Comparison of ENCODE assay signal across 8 cellular contexts in the genomic region with DNA sequence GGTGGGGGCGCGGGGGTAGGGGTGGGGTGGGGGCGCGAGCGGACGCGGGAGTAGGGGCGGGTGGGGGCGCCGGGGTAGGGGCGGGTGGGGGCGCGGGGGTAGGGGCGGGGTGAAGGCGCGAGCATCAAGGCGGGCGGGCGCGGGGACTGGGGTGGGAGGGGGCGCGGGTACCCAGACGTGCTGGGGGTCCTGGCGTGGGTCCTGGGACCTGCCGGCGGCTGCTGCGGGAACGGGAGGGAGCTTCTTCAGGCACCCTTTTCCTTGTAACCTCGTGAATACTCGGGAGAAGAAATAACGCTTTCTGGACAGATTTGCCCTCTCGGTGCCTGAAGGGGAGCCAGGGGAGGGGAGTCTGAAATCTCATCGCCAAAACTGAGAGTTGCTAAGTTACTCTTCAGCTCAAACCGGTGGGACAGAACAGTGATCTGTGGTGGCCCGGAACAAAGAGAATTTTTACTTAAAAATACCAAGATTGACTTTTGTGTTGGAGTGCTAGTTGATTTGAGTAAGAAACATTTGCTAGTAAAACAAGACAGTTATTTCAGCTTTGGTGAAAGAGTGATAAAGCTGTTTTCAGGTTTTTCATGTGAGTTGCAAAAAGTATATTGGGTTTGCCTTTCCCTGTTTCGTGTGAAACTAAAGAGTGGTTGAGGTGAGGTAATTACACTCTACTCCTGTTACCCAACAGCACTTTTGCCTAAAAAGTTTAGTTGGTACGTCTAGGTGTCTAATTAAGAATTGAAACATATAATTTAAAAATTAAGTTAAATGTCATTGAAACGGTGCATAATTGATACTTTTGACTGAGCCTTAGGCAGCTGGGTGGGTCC. TPM values are rescaled to one million over a fixed set of nuclear protein-coding genes. Genes with fewer than 3 reads are reported as not detected.
DNase-seq lines count a peak whose midpoint lies in the region; TF ChIP-seq lines count a peak whose summit lies in the region.

No MANE protein-coding gene starts in this region.

- DNase-seq in GM13976 (ENCODE audit: low spot score): peak; percentile 41
- peak; percentile 8 for DNase-seq in M059J (ENCODE audit: low read depth)
- DNase-seq in ecto neural progenitor cell (ENCODE audit: low spot score): peak; percentile 30
- DNase-seq in neuronal stem cell (ENCODE audit: low spot score): no peak
- DNase-seq in dermis blood vessel endothelial cell: no peak
- no peak for DNase-seq in NCI-H1436 (lab: John Stamatoyannopoulos, UW)
- no peak for DNase-seq in stimulated activated naive CD4-positive, alpha-beta T cell (lab: John Stamatoyannopoulos, UW)
- no peak for DNase-seq in medulla oblongata (ENCODE audit: extremely low spot score)

- WGBS in neuronal stem cell (ENCODE audit: extremely low coverage in 2 of 2, insufficient read length in 2 of 2, insufficient replicate concordance in 1 of 2), 2 donors: no CpG with 5 or more reads among the region's 38 CpGs

- peaks cover 3 to 15% of the 10 kb centered on the region in 2 donors for H3K9me3 ChIP-seq in neuronal stem cell (replicated peaks in 1 of 2; ENCODE audit: control insufficient read depth in 2 of 2, insufficient read depth in 1 of 2, low read depth in 1 of 2, low read length in 2 of 2)

- H2BK5ac ChIP-seq in neuronal stem cell (ENCODE audit: low read length): no peak overlapping the region

- H4K8ac ChIP-seq in neuronal stem cell (ENCODE audit: low read depth, low read length): no peak overlapping the region

- peak overlapping the region; percentile 51 for H3K4me2 ChIP-seq in neuronal stem cell (ENCODE audit: insufficient read depth, low read length, poor library complexity, severe bottlenecking)

- H3K18ac ChIP-seq in neuronal stem cell (ENCODE audit: low read length): peak overlapping the region; percentile 45

- H3K27ac ChIP-seq in neuronal stem cell (replicated peaks; ENCODE audit: low read length): peak overlapping the region; percentile 48

- H3K9ac ChIP-seq in neuronal stem cell (ENCODE audit: low read depth, low read length, poor library complexity): no peak overlapping the region

- H2BK120ac ChIP-seq in neuronal stem cell (ENCODE audit: low read depth, low read length): no peak overlapping the region

- TF ChIP-seq CTCF in GM13976 (IDR thresholded peaks at IDR 0.05; ENCODE audit: borderline replicate concordance, control extremely low read depth, extremely low read depth, insufficient read depth, missing control alignments): no peak

- no peak overlapping the region for H4K91ac ChIP-seq in neuronal stem cell (ENCODE audit: low read depth, low read length, poor library complexity)

- no peak overlapping the region for H3K23ac ChIP-seq in neuronal stem cell (ENCODE audit: low read depth, low read length, poor library complexity)

- no peak overlapping the region for H2AFZ ChIP-seq in neuronal stem cell (ENCODE audit: low read length)

- in situ Hi-C loops in GM13976 (cut with MboI; ENCODE audit: low sequenced_read_pairs, unreplicated experiment): no loop called here

- H3K4ac ChIP-seq in neuronal stem cell (ENCODE audit: low read length): no peak overlapping the region

- H3K4me1 ChIP-seq in neuronal stem cell (ENCODE audit: control insufficient read depth in 2 of 2, insufficient read depth in 1 of 2, low read depth in 1 of 2, low read length in 2 of 2): peaks cover 2 to 23% of the 10 kb centered on the region in 2 donors

- peaks cover 16 to 28% of the 10 kb centered on the region in 2 donors for H3K36me3 ChIP-seq in neuronal stem cell (replicated peaks in 1 of 2; ENCODE audit: control insufficient read depth in 2 of 2, insufficient read depth in 2 of 2, low read length in 2 of 2)

- H3K14ac ChIP-seq in neuronal stem cell (ENCODE audit: low read length): no peak overlapping the region

- H2BK12ac ChIP-seq in neuronal stem cell (ENCODE audit: low read length): no peak overlapping the region

- no peak overlapping the region for H2AK5ac ChIP-seq in neuronal stem cell (ENCODE audit: low read depth, low read length)

- H3K4me3 ChIP-seq in neuronal stem cell (ENCODE audit: low read length in 2 of 2): peak overlapping the region in 1 of 2 donors; percentile 78

- H3K27me3 ChIP-seq in neuronal stem cell (ENCODE audit: control insufficient read depth in 3 of 3, insufficient read depth in 3 of 3, low read depth in 1 of 3, low read length in 3 of 3): no peaks in the 10 kb centered on the region

- H2BK15ac ChIP-seq in neuronal stem cell (ENCODE audit: low read length): no peak overlapping the region

- peaks cover 12% of the 10 kb centered on the region for H3K79me1 ChIP-seq in neuronal stem cell (ENCODE audit: low read depth, low read length)

RNA-seq across cellular contexts. Expression of gene PLEKHG4B, which starts 0.6 kb away (rescaled TPM):
- 5.7 and 9.9 TPM in 2 replicates for total RNA-seq in M059J (2014; rRNA removed; shearing (Covaris generic))
- 46.5 TPM for polyA plus RNA-seq in neuronal stem cell (2013, experiment 1 of 2)
- 48.4 TPM for polyA plus RNA-seq in neuronal stem cell (2013, experiment 2 of 2)
- not detected in 2 replicates for total RNA-seq in dermis blood vessel endothelial cell

Comparison
In these comparisons a context has a peak if more than half of its experiments do, and no peak if none do; other contexts are left out.
1. DNase-seq: peak in GM13976 (single experiment), M059J (single experiment) and ecto neural progenitor cell (single experiment); none in neuronal stem cell (single experiment), dermis blood vessel endothelial cell (single experiment), NCI-H1436 (single experiment), stimulated activated naive CD4-positive, alpha-beta T cell (0 of 6) and medulla oblongata (single experiment).